ENCODE assay signal across 22 cellular contexts in genomic region chr1:109837852-109838570, GRCh38.
"Had no signal": no experiment of that assay in that cellular context is flagged by ENCODE, and none has a peak within 500 bp of the region (broad histone marks: within the 10 kb centered on the region; RNA-seq: fewer than 3 reads in every experiment).

No MANE protein-coding gene starts in this region.

- H3K27ac ChIP-seq: body of pancreas, coronary artery, dorsolateral prefrontal cortex, gastroesophageal sphincter, parathyroid adenoma, psoas muscle, thyroid gland, upper lobe of right lung, VCaP had no signal

- H3K4me1 ChIP-seq: body of pancreas, gastroesophageal sphincter, parathyroid adenoma, psoas muscle, thyroid gland, upper lobe of right lung had no signal

- H3K36me3 ChIP-seq: gastroesophageal sphincter, thyroid gland, upper lobe of right lung had no signal

- H3K9me3 ChIP-seq: body of pancreas, gastroesophageal sphincter, psoas muscle, thyroid gland, upper lobe of right lung had no signal

- H3K27me3 ChIP-seq: body of pancreas, dorsolateral prefrontal cortex, gastroesophageal sphincter, thyroid gland, upper lobe of right lung had no signal

- ATAC-seq: activated T-cell treated with anti-CD3 and anti-CD28 coated beads, Interleukin-2, amount 50 U/mL, for 72 hours; body of pancreas; gastroesophageal sphincter; left colon; psoas muscle; stimulated activated naive CD8-positive, alpha-beta T cell treated with anti-CD3 and anti-CD28 coated beads, Interleukin-15, Interleukin-2, amounts not matched to agents 100 U/mL and 50 U/mL, for 24 hours; upper lobe of right lung had no signal

- H3K4me3 ChIP-seq: body of pancreas, coronary artery, dorsolateral prefrontal cortex, gastroesophageal sphincter, psoas muscle, thyroid gland, upper lobe of right lung had no signal

- DNase-seq: activated CD4-positive, alpha-beta T cell treated with anti-CD3 and anti-CD28 coated beads for 4 hours; activated CD4-positive, alpha-beta T cell treated with anti-CD3 and anti-CD28 coated beads, Interleukin-2, amount 50 U/mL, for 4 hours; activated naive CD4-positive, alpha-beta T cell; activated T-cell treated with anti-CD3 and anti-CD28 coated beads for 4 hours; activated T-cell treated with anti-CD3 and anti-CD28 coated beads, Interleukin-2, amount 50 U/mL, for 72 hours; aorta; body of pancreas; dorsolateral prefrontal cortex; effector memory CD4-positive, alpha-beta T cell; hippocampal formation; left colon; naive B cell; nephron progenitor cell; psoas muscle; stimulated activated naive CD8-positive, alpha-beta T cell treated with anti-CD3 and anti-CD28 coated beads, Interleukin-15, Interleukin-2, amounts not matched to agents 100 U/mL and 50 U/mL, for 24 hours; T-helper 9 cell; thyroid gland; upper lobe of right lung had no signal
